8 cellular contexts compared by ENCODE assay signal in the genomic region with DNA sequence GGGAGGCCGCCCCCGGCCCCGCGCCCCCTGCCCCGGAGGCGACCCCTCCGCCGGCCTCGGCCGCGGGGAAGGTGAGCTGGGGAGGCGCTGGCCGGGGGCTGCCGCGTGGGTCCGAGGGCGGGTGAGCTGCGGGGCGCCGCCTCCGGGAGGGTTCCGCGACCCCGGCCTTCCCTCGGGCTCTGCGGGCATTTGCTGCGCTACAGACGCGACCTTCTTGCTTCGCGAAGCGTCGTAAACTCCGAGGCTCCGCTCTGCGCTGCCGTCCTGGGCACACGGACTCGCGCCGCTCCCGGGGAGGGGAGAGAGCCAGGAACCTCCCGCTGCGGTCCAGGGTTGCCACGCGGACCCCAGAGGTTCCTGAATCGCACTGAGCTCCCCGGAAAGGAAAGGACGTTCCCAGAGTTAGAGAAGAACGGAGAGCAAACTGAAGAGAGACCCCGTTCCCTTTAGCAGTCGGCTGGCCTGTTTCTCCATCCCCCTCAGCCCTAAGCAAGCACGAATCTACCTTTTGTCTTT. TPM values are rescaled to one million over a fixed set of nuclear protein-coding genes. Genes with fewer than 3 reads are reported as not detected.
DNase-seq lines count a peak whose midpoint lies in the region; ATAC-seq lines count a peak whose summit lies in the region.

No MANE protein-coding gene starts in this region.

- H2BK12ac ChIP-seq in neuronal stem cell (ENCODE audit: low read length) = no peak overlapping the region

- peak overlapping the region; percentile 79 for H3K9ac ChIP-seq in neuronal stem cell (ENCODE audit: low read depth, low read length, poor library complexity)

- peak overlapping the region; percentile 97 for H3K23ac ChIP-seq in neuronal stem cell (ENCODE audit: low read depth, low read length, poor library complexity)

- H2AK5ac ChIP-seq in neuronal stem cell (ENCODE audit: low read depth, low read length) = peak overlapping the region; percentile 71

- H3K27me3 ChIP-seq in esophagus (ENCODE audit: control insufficient read depth in 1 of 2, insufficient read depth in 2 of 2, low read length in 2 of 2) (no peaks in the 10 kb centered on the region), neuronal stem cell (ENCODE audit: control insufficient read depth in 3 of 3, insufficient read depth in 3 of 3, low read depth in 1 of 3, low read length in 3 of 3) (no peaks in the 10 kb centered on the region)

- 0% methylated on average over 39 to 53 of the region's 53 CpGs for WGBS in esophagus, 2 donors
- WGBS in neuronal stem cell (ENCODE audit: extremely low coverage in 2 of 2, insufficient read length in 2 of 2, insufficient replicate concordance in 1 of 2), 2 donors = no CpG with 5 or more reads among the region's 53 CpGs

- peaks cover 18% of the 10 kb centered on the region for H3K79me1 ChIP-seq in neuronal stem cell (ENCODE audit: low read depth, low read length)

- no peaks in the 10 kb centered on the region for H3K9me3 ChIP-seq in esophagus (ENCODE audit: control insufficient read depth in 2 of 2, insufficient read depth in 1 of 2, low read depth in 1 of 2, low read length in 1 of 2)
- no peaks in the 10 kb centered on the region for H3K9me3 ChIP-seq in neuronal stem cell (replicated peaks in 1 of 2; ENCODE audit: control insufficient read depth in 2 of 2, insufficient read depth in 1 of 2, low read depth in 1 of 2, low read length in 2 of 2)

- H4K8ac ChIP-seq in neuronal stem cell (ENCODE audit: low read depth, low read length) = no peak overlapping the region

- no peak overlapping the region for H3K14ac ChIP-seq in neuronal stem cell (ENCODE audit: low read length)

- H4K91ac ChIP-seq in neuronal stem cell (ENCODE audit: low read depth, low read length, poor library complexity) = no peak overlapping the region

- no peak overlapping the region for H2BK120ac ChIP-seq in neuronal stem cell (ENCODE audit: low read depth, low read length)

- peak overlapping the region; percentile 52 for H3K4me2 ChIP-seq in neuronal stem cell (ENCODE audit: insufficient read depth, low read length, poor library complexity, severe bottlenecking)

- ATAC-seq in GM18502 (IDR thresholded peaks at IDR 0.05; ENCODE audit: poor library complexity, unreplicated experiment) = peak; percentile 40
- peak; percentile 8 for ATAC-seq in HG02623 (IDR thresholded peaks at IDR 0.05; ENCODE audit: unreplicated experiment)
- ATAC-seq in HG02571 (IDR thresholded peaks at IDR 0.05; ENCODE audit: unreplicated experiment) = no peak

- H3K27ac ChIP-seq in esophagus (ENCODE audit: low read depth in 2 of 2, low read length in 1 of 2) (peak overlapping the region; percentile 24 to 34), neuronal stem cell (replicated peaks; ENCODE audit: low read length) (no peak overlapping the region)

- H3K4ac ChIP-seq in neuronal stem cell (ENCODE audit: low read length) = no peak overlapping the region

- H3K4me1 ChIP-seq in esophagus (ENCODE audit: control insufficient read depth in 2 of 2, insufficient read depth in 2 of 2, low read length in 1 of 2) (peaks cover 4 to 11% of the 10 kb centered on the region in 2 donors), neuronal stem cell (ENCODE audit: control insufficient read depth in 2 of 2, insufficient read depth in 1 of 2, low read depth in 1 of 2, low read length in 2 of 2) (peaks cover 7 to 14% of the 10 kb centered on the region in 2 donors)

- peak overlapping the region; percentile 96 for H2AFZ ChIP-seq in neuronal stem cell (ENCODE audit: low read length)

- DNase-seq in RKO (ENCODE audit: low spot score) (peak; percentile 23), neuronal stem cell (ENCODE audit: low spot score) (no peak), NCI-H2081 treated with DMSO at 0.1 percent for 48 hours (lab: John Stamatoyannopoulos, UW) (no peak), ureter (ENCODE audit: low spot score) (no peak)

- peak overlapping the region; percentile 54 for H2BK5ac ChIP-seq in neuronal stem cell (ENCODE audit: low read length)

- peaks cover 3 to 10% of the 10 kb centered on the region in 2 donors for H3K36me3 ChIP-seq in esophagus (ENCODE audit: control insufficient read depth in 2 of 2, insufficient read depth in 2 of 2, low read length in 1 of 2)
- H3K36me3 ChIP-seq in neuronal stem cell (replicated peaks in 1 of 2; ENCODE audit: control insufficient read depth in 2 of 2, insufficient read depth in 2 of 2, low read length in 2 of 2) = peaks cover 22 to 35% of the 10 kb centered on the region in 2 donors

- peak overlapping the region; percentile 81 for H3K18ac ChIP-seq in neuronal stem cell (ENCODE audit: low read length)

- H2BK15ac ChIP-seq in neuronal stem cell (ENCODE audit: low read length) = peak overlapping the region; percentile 54

- H3K4me3 ChIP-seq in esophagus (ENCODE audit: low read depth in 1 of 2, low read length in 2 of 2) = peak overlapping the region; percentile 88 to 97
- peak overlapping the region; percentile 97 to 99 for H3K4me3 ChIP-seq in neuronal stem cell (ENCODE audit: low read length in 2 of 2)

RNA-seq across cellular contexts. Expression of a gene that starts 0.3 kb away (rescaled TPM):
- 10 to 100 TPM; 12.4 to 16.1 TPM for polyA plus RNA-seq in esophagus
- 17.0 TPM for polyA plus RNA-seq in neuronal stem cell (2013, experiment 1 of 2)
- polyA plus RNA-seq in neuronal stem cell (2013, experiment 2 of 2) = 16.6 TPM
- 32.4 TPM for total RNA-seq in ureter

RNA-seq across cellular contexts. Expression of a gene that starts 19.5 kb away (rescaled TPM):
- 10 to 100 TPM in 1 of 2 donors, 1 to 10 TPM in 1; 7.3 to 10.0 TPM for polyA plus RNA-seq in esophagus
- polyA plus RNA-seq in neuronal stem cell (2013, experiment 1 of 2) = 0.06 TPM
- polyA plus RNA-seq in neuronal stem cell (2013, experiment 2 of 2) = 0.12 TPM
- total RNA-seq in ureter = 35.7 TPM
